8 cellular contexts compared by ENCODE assay signal in the genomic region with DNA sequence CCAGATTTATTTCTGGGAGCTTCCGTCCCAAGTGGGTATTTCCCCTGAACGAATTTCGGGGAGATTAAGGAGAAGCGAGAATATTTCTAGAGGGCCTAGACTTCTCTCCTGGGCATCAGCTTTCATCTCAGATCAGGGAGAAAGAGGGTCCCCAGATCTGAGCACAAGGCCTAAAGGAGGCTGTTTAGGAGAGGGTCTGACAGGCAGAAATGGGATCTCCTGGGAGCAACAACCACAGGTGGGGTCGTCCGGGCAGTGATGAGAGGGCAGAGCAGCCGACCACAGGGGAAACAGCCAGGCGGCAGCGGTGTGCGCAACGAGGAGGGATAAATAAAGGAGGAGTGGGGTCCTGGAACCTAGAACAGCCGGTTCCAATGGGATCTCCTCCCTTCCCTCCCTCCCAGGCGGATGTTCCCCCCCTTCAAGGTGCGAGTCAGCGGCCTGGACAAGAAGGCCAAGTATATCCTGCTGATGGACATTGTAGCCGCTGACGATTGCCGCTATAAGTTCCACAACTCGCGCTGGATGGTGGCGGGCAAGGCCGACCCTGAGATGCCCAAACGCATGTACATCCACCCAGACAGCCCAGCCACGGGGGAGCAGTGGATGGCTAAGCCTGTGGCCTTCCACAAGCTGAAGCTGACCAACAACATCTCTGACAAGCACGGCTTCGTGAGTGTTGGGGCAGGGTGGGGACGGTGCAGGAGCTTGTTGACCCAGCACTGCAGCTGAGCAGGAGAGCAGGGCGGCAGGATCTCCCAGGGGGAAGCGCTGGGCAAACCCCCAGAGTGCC. TPM values are rescaled to one million over a fixed set of nuclear protein-coding genes. Genes with fewer than 3 reads are reported as not detected.
DNase-seq lines count a peak whose midpoint lies in the region; ATAC-seq and TF ChIP-seq lines count a peak whose summit lies in the region.

No MANE protein-coding gene starts in this region.

- no peaks in the 10 kb centered on the region for H3K9me3 ChIP-seq in CD4-positive, alpha-beta T cell (ENCODE audit: control insufficient read depth, low read length)
- H3K9me3 ChIP-seq in SK-N-SH (no peaks in the 10 kb centered on the region), prostate gland (no peaks in the 10 kb centered on the region)

- H3K36me3 ChIP-seq in SK-N-SH (replicated peaks in 1 of 2; ENCODE audit: control insufficient read depth in 1 of 2, insufficient read depth in 2 of 2, low read length in 1 of 2) (peaks cover 38 to 48% of the 10 kb centered on the region in 2 experiments), prostate gland (no peaks in the 10 kb centered on the region)

- no peak for ATAC-seq in CD4-positive, alpha-beta T cell (ENCODE audit: poor library complexity)
- no peak for ATAC-seq in HG02973 (IDR thresholded peaks at IDR 0.05; ENCODE audit: unreplicated experiment)

- no peak overlapping the region for H3K27ac ChIP-seq in CD4-positive, alpha-beta T cell (ENCODE audit: low read depth, low read length)
- H3K27ac ChIP-seq in SK-N-SH (ENCODE audit: low read depth in 2 of 2, low read length in 1 of 2) (peak overlapping the region; percentile 75 to 90), prostate gland (peak overlapping the region; percentile 79 to 84)

- H3K9ac ChIP-seq in SK-N-SH = peak overlapping the region; percentile 97

- peaks cover 96% of the 10 kb centered on the region for H3K79me2 ChIP-seq in SK-N-SH (ENCODE audit: insufficient read depth)

- peaks cover 51% of the 10 kb centered on the region for H3K4me1 Mint-ChIP-seq in CD4-positive, alpha-beta T cell (ENCODE audit: low read depth)

- H4K20me1 ChIP-seq in SK-N-SH (ENCODE audit: insufficient read depth) = peaks cover 51% of the 10 kb centered on the region

- TF ChIP-seq CTCF in CD4-positive, alpha-beta T cell (IDR thresholded peaks at IDR 0.05) = no peak
- TF ChIP-seq CTCF in SK-N-SH (IDR thresholded peaks at IDR 0.05) (no peak), prostate gland (IDR thresholded peaks at IDR 0.05) (no peak)

- peaks cover 58% of the 10 kb centered on the region for H3K27me3 Mint-ChIP-seq in CD4-positive, alpha-beta T cell

- DNase-seq in CD4-positive, alpha-beta T cell = no peak
- DNase-seq in SK-N-SH (peak; percentile 73), fibroblast of peridontal ligament (ENCODE audit: extremely low read depth) (peak; percentile 57), prostate gland (ENCODE audit: low spot score) (no peak), SW 1271 (lab: John Stamatoyannopoulos, UW) (no peak), NCI-H2227 treated with DMSO at 0.1 percent for 48 hours (lab: John Stamatoyannopoulos, UW) (no peak)
- DNase-seq in stimulated activated CD4-positive, alpha-beta T cell treated with anti-CD3 and anti-CD28 coated beads, Interleukin-1b, Interleukin-23, amount 100 ng/mL, for 48 hours = no peak

- peak overlapping the region; percentile 95 for H3K4me2 ChIP-seq in SK-N-SH

- peaks cover 87% of the 10 kb centered on the region for H3K27me3 ChIP-seq in CD4-positive, alpha-beta T cell (ENCODE audit: control insufficient read depth, insufficient read depth, low read length)
- H3K27me3 ChIP-seq in SK-N-SH (ENCODE audit: insufficient read depth) (no peaks in the 10 kb centered on the region), prostate gland (replicated peaks; ENCODE audit: insufficient read depth) (peaks cover 14% of the 10 kb centered on the region)

- no peaks in the 10 kb centered on the region for H3K9me3 Mint-ChIP-seq in CD4-positive, alpha-beta T cell

- H3K4me1 ChIP-seq in SK-N-SH (ENCODE audit: control insufficient read depth in 1 of 2, insufficient read depth in 2 of 2, low read depth in 1 of 2, low read length in 1 of 2) = peaks cover 20 to 50% of the 10 kb centered on the region in 2 experiments
- H3K4me1 ChIP-seq in prostate gland (replicated peaks) = peaks cover 12% of the 10 kb centered on the region

- H3K4me3 ChIP-seq in SK-N-SH (ENCODE audit: low read depth in 2 of 2, low read length in 1 of 2) (peak overlapping the region; percentile 96 to 100), prostate gland (peak overlapping the region; percentile 45 to 56)

- no peak; a peak in 1 of 4 replicates for TF ChIP-seq EP300 in SK-N-SH (IDR thresholded peaks at IDR 0.05; ENCODE audit: borderline replicate concordance in 1 of 2, low read depth in 1 of 2, low read length in 1 of 2)

- intact Hi-C loops in CD4-positive, alpha-beta T cell (cut with DNase I, micrococcal nuclease) = loop anchor here in 1 of 2 experiments (10.0 kb wide), 2 partner anchors 267 to 677 kb away; no protein-coding TSS in a partner anchor
- intact Hi-C loops in prostate gland (cut with DNase I) = loop anchor here (5.0 kb wide), 2 partner anchors 51 to 654 kb away; partner anchors contain the start of gene TBX4

- H3K4me3 Mint-ChIP-seq in CD4-positive, alpha-beta T cell = peak overlapping the region; percentile 71

- H3K36me3 Mint-ChIP-seq in CD4-positive, alpha-beta T cell (ENCODE audit: low read depth) = no peaks in the 10 kb centered on the region

- no peak overlapping the region; the same call in 1 of the 2 replicates for H2AFZ ChIP-seq in SK-N-SH (ENCODE audit: low read depth)

- H3F3A ChIP-seq in SK-N-SH (replicated peaks; ENCODE audit: insufficient read depth) = peaks cover 18% of the 10 kb centered on the region

- no peaks in the 10 kb centered on the region for H3K9me2 ChIP-seq in SK-N-SH

- CTCF ChIA-PET in CD4-positive, alpha-beta T cell (lab: Charles Lee) = no interaction called here
- CTCF ChIA-PET in SK-N-SH (lab: Yijun Ruan, JAX) = interaction anchor here (0.6 to 11.4 kb wide), 12 partner anchors 10 to 680 kb away, joined by 3 to 133 read pairs (median 5); no protein-coding TSS in a partner anchor

- 0 out of 2 replicates have a peak, but pooled peaks have one; percentile 0 for TF ChIP-seq RAD21 in SK-N-SH (IDR thresholded peaks at IDR 0.05; ENCODE audit: low read length)

- WGBS in SK-N-SH (ENCODE audit: low lambda C conversion rate) = 11% methylated on average over 29 of the region's 29 CpGs
- 59% methylated on average over 29 of the region's 29 CpGs for WGBS in prostate gland

- no peak overlapping the region for H3K27ac Mint-ChIP-seq in CD4-positive, alpha-beta T cell

- no peak for TF ChIP-seq POLR2A in prostate gland (IDR thresholded peaks at IDR 0.05)

- POLR2A ChIA-PET in CD4-positive, alpha-beta T cell (lab: Charles Lee) = no interaction called here
- POLR2A ChIA-PET in SK-N-SH (lab: Yijun Ruan, JAX) = interaction anchor here (1.5 to 3.0 kb wide), 2 partner anchors 11 to 18 kb away, joined by 10 read pairs; no protein-coding TSS in a partner anchor

TF ChIP-seq in SK-N-SH, 30 proteins besides CTCF, POLR2A, EP300 and RAD21:
- TF ChIP-seq POLR2AphosphoS5 (IDR thresholded peaks at IDR 0.05; ENCODE audit: low read depth, low read length) (no peak), MAX (IDR thresholded peaks at IDR 0.05; ENCODE audit: low read depth) (peak; percentile 65), SIN3A (IDR thresholded peaks at IDR 0.05; ENCODE audit: borderline replicate concordance, low read depth, low read length) (peak; percentile 66; the same call in 1 of the 2 replicates), USF2 (IDR thresholded peaks at IDR 0.05; ENCODE audit: borderline replicate concordance, low read depth, low read length) (no peak)

RNA-seq across cellular contexts. Expression of gene TBX2, which starts 1.8 kb away (rescaled TPM):
- under 1 TPM in 1 of 2 experiments, not detected in 1; 0.06 TPM for total RNA-seq in CD4-positive, alpha-beta T cell
- 37.8 and 57.8 TPM in 2 replicates for polyA plus RNA-seq in SK-N-SH (2012; rRNA removed)
- polyA plus RNA-seq in SK-N-SH (2012; cell fraction: cytosol; rRNA removed) = 28.9 and 45.2 TPM in 2 replicates
- 179 and 233 TPM in 2 replicates for polyA plus RNA-seq in SK-N-SH (2012; cell fraction: nucleus; rRNA removed)
- 10 to 100 TPM in 1 of 2 donors, 1 to 10 TPM in 1; 9.2 to 34.1 TPM for total RNA-seq in prostate gland

RNA-seq across cellular contexts. Expression of gene TBX4, which starts 50.7 kb away (rescaled TPM):
- total RNA-seq in CD4-positive, alpha-beta T cell = not detected
- 0.02 and 0.05 TPM in 2 replicates for polyA plus RNA-seq in SK-N-SH (2012; rRNA removed)
- 0.05 and 0.19 TPM in 2 replicates for polyA plus RNA-seq in SK-N-SH (2012; cell fraction: cytosol; rRNA removed)
- 0.45 and 0.75 TPM in 2 replicates for polyA plus RNA-seq in SK-N-SH (2012; cell fraction: nucleus; rRNA removed)
- total RNA-seq in prostate gland = 1 to 10 TPM; 3.5 to 5.0 TPM

Comparison
In these comparisons a context has a peak if more than half of its experiments do, and no peak if none do; other contexts are left out.
1. DNase-seq: peak in SK-N-SH (single experiment) and fibroblast of peridontal ligament (single experiment); none in CD4-positive, alpha-beta T cell (0 of 10), prostate gland (single experiment), stimulated activated CD4-positive, alpha-beta T cell treated with anti-CD3 and anti-CD28 coated beads, Interleukin-1b, Interleukin-23, amount 100 ng/mL, for 48 hours (single experiment), SW 1271 (0 of 2) and NCI-H2227 treated with DMSO at 0.1 percent for 48 hours (single experiment).
2. RNA of gene TBX2, which starts 1.8 kb away (total RNA-seq): 9.2 to 34.1 TPM in prostate gland; 0.06 TPM in CD4-positive, alpha-beta T cell; every median in the first group is over 4 times any median in the second.
3. RNA of gene TBX4, which starts 50.7 kb away (total RNA-seq): 3.5 to 5.0 TPM in prostate gland; not detected in CD4-positive, alpha-beta T cell; every median in the first group is over 4 times any median in the second.